In the genomic region with DNA sequence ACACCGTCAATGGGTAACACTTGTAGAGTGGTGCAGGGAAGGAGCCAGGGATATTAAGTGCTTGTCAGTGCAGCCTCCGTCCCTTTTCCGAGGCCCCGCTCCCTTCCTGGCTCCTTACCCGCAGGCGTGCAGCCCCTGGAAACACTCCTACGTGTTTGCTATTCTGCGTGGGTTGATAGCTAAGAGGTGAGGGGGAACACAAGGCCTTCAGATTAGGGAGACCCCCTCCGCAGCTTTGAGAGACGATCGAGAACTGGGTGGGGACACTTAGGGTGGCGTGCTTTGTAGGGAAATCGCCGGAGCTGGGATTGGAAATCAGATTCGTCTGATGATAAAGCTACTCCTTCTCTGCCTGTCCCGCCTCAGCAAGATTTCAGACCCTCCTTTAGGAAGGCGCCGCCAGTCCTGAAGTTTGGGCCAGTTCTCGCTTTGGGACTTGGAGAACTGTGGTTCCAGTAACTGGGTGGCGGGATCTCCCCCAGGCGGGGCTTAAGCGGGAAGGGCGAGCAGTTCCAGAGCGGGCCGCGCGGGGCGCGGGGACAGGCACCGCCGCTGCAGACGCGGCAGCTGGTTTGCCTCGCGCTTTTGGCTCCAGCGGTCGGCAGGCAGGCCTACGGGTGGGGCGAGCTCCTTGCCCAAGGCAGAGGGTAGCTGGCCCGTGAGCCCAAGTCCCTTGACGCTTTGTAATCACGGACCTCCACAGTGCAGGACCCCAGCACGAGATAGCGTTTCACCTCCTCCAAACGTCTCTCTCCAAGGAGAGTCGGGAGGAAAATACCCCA, we compare ENCODE assay signal across 7 cellular contexts.
DNase-seq lines count a peak whose midpoint lies in the region; ATAC-seq and TF ChIP-seq lines count a peak whose summit lies in the region.

No MANE protein-coding gene starts in this region.

- peak; percentile 87 for ATAC-seq in HG02852 (IDR thresholded peaks at IDR 0.05; ENCODE audit: unreplicated experiment)

- DNase-seq in GM13977 (ENCODE audit: low spot score) = peak; percentile 86
- peak; percentile 37 for DNase-seq in NCI-H2107 treated with DMSO at 0.1 percent for 48 hours (lab: John Stamatoyannopoulos, UW; ENCODE audit: unreplicated experiment)
- DNase-seq in activated CD4-positive, alpha-beta T cell treated with anti-CD3 and anti-CD28 coated beads for 24 hours (ENCODE audit: low read depth in 2 of 2) = peak; percentile 20 to 55
- DNase-seq in choroid plexus epithelial cell (ENCODE audit: low read depth) = peak; percentile 58
- DNase-seq in left kidney (ENCODE audit: low read depth, low spot score) = peak; percentile 93
- DNase-seq in stimulated activated CD4-positive, alpha-beta T cell treated with anti-CD3 and anti-CD28 coated beads, Interleukin-1b, Interleukin-23, amount 100 ng/mL, for 4 hours (ENCODE audit: low read depth in 2 of 2) = peak; percentile 29 to 32

- peak overlapping the region; percentile 65 for H3K4me3 ChIP-seq in choroid plexus epithelial cell (ENCODE audit: low read depth, low read length)

- peak; percentile 39 for TF ChIP-seq CTCF in GM13977 (IDR thresholded peaks at IDR 0.05; ENCODE audit: extremely low read depth, insufficient read depth, missing control alignments)
- TF ChIP-seq CTCF in choroid plexus epithelial cell (conservative IDR thresholded peaks at IDR 0.05; ENCODE audit: low read depth, low read length) = peak; percentile 67

- in situ Hi-C loops in GM13977 (cut with MboI; ENCODE audit: low pct_unique_long_range_greater_than_20kb, low sequenced_read_pairs, unreplicated experiment) = no loop called here

Comparison
In these comparisons a context has a peak if more than half of its experiments do, and no peak if none do; other contexts are left out.
1. Peak in every context shown above with its lines: DNase-seq, ATAC-seq and H3K4me3 ChIP-seq.
2. DNase-seq: peak in every context shown above with its lines; median percentile 93 in left kidney; 86 in GM13977; 58 in choroid plexus epithelial cell; 38 in activated CD4-positive, alpha-beta T cell treated with anti-CD3 and anti-CD28 coated beads for 24 hours; 37 in NCI-H2107 treated with DMSO at 0.1 percent for 48 hours; 30 in stimulated activated CD4-positive, alpha-beta T cell treated with anti-CD3 and anti-CD28 coated beads, Interleukin-1b, Interleukin-23, amount 100 ng/mL, for 4 hours.